Comparison of ENCODE assay signal across 10 cellular contexts in the genomic region with DNA sequence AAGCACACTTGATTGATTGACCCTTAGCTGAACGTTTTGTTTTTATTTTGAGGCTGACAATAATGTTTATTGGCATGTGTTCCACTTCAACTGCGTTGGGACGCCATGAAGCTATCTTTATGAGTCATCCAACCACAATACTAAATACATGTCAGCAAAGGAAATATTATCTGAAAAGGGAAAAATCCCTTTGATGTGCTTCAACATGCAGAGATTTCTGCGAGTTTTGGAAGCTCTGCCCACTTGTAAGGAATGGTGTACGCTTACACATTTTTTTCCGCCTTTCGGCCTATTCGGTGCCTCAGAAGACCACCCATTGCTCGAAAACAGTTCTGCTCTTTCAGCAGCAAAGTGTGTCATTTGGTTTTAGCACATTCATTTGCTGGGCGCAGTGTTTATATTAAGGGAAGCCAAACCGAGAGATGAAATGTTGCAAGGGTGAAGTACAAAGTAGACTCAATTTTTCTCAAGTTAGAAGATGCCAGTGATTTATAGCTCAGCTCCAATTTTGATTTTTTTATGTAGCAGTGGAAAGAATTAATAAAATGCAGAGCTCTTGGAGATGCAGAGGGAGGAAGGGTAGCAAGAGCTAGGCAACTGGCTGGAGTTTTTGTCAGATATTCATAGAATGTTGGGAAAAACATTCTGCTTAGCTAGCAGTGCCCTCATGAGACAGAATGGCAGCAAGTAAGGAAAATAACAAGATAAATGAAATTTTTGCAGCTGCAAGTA.
DNase-seq lines count a peak whose midpoint lies in the region; ATAC-seq and TF ChIP-seq lines count a peak whose summit lies in the region.
"Had no signal": no experiment of that assay in that cellular context is flagged by ENCODE, and none has a peak within 500 bp of the region (broad histone marks: within the 10 kb centered on the region; RNA-seq: fewer than 3 reads in every experiment).

No MANE protein-coding gene starts in this region.

- peak; percentile 19 to 73 for ATAC-seq in left cardiac atrium
- peak; percentile 40 for ATAC-seq in gastroesophageal sphincter
- ATAC-seq in GM21381 (IDR thresholded peaks at IDR 0.05; ENCODE audit: unreplicated experiment): no peak
- no peak for ATAC-seq in HG02642 (IDR thresholded peaks at IDR 0.05; ENCODE audit: poor library complexity, unreplicated experiment)

- H3K36me3 ChIP-seq in right atrium auricular region: no peaks in the 10 kb centered on the region
- H3K36me3 ChIP-seq in SK-N-MC (ENCODE audit: insufficient read depth, low read length): no peaks in the 10 kb centered on the region
- no peaks in the 10 kb centered on the region for H3K36me3 ChIP-seq in gastroesophageal sphincter
- H3K36me3 ChIP-seq: BLaER1 had no signal

- H3K9me3 ChIP-seq in right atrium auricular region (no peaks in the 10 kb centered on the region), SK-N-MC (ENCODE audit: low read depth, low read length) (no peaks in the 10 kb centered on the region), gastroesophageal sphincter (no peaks in the 10 kb centered on the region)
- H3K9me3 ChIP-seq: BLaER1 had no signal

- no peak for TF ChIP-seq POLR2A in gastroesophageal sphincter (IDR thresholded peaks at IDR 0.05)

- DNase-seq in left cardiac atrium: no peak
- no peak for DNase-seq in right atrium auricular region (ENCODE audit: low spot score)
- DNase-seq in SK-N-MC (ENCODE audit: low read depth, low spot score): no peak
- DNase-seq in pons (ENCODE audit: low spot score): no peak
- DNase-seq in NCI-H748 (lab: John Stamatoyannopoulos, UW; ENCODE audit: unreplicated experiment): no peak
- DNase-seq: OCI-M1 had no signal

- H3K27ac ChIP-seq in right atrium auricular region: no peak overlapping the region
- H3K27ac ChIP-seq in SK-N-MC: no peak overlapping the region
- H3K27ac ChIP-seq in gastroesophageal sphincter: peak overlapping the region in 3 of 4 donors; percentile 43 to 73 (median 58)
- H3K27ac ChIP-seq: BLaER1 had no signal

- H3K27me3 ChIP-seq in right atrium auricular region (no peaks in the 10 kb centered on the region), gastroesophageal sphincter (no peaks in the 10 kb centered on the region)
- H3K27me3 ChIP-seq: BLaER1 had no signal

- H3K9ac ChIP-seq in SK-N-MC (ENCODE audit: insufficient read length): no peak overlapping the region
- H3K9ac ChIP-seq: BLaER1 had no signal

- H3K4me1 ChIP-seq in right atrium auricular region (peaks cover 0 to 5% of the 10 kb centered on the region in 2 donors), gastroesophageal sphincter (peaks cover 7 to 38% (median 12%) of the 10 kb centered on the region in 3 donors)
- H3K4me1 ChIP-seq: BLaER1 had no signal

- TF ChIP-seq EP300 in gastroesophageal sphincter (IDR thresholded peaks at IDR 0.05): no peak

- 5 to 9% methylated on average over 10 to 11 of the region's 11 CpGs for WGBS in gastroesophageal sphincter (ENCODE audit: low coverage in 1 of 2), 2 donors

- H3K4me3 ChIP-seq in right atrium auricular region (no peak overlapping the region), SK-N-MC (0 out of 2 replicates have a peak overlapping the region, but pooled peaks have one; percentile 1), gastroesophageal sphincter (peak overlapping the region; percentile 1 to 14)
- H3K4me3 ChIP-seq: BLaER1 had no signal

- TF ChIP-seq CTCF in right atrium auricular region (IDR thresholded peaks at IDR 0.05) (no peak), gastroesophageal sphincter (IDR thresholded peaks at IDR 0.05) (peak in 1 of 4 experiments; percentile 27)

- intact Hi-C loops in left cardiac atrium (cut with DNase I): no loop called here

Comparison
In these comparisons a context has a peak if more than half of its experiments do, and no peak if none do; other contexts are left out.
1. ATAC-seq: peak in left cardiac atrium (2 of 2) and gastroesophageal sphincter (single experiment); none in GM21381 (single experiment) and HG02642 (single experiment).
2. H3K27ac ChIP-seq: peak in gastroesophageal sphincter (3 of 4); none in right atrium auricular region (0 of 2) and SK-N-MC (single experiment).
3. H3K4me3 ChIP-seq: peak in SK-N-MC (single experiment) and gastroesophageal sphincter (2 of 2); none in right atrium auricular region (0 of 2).